In the genomic region with DNA sequence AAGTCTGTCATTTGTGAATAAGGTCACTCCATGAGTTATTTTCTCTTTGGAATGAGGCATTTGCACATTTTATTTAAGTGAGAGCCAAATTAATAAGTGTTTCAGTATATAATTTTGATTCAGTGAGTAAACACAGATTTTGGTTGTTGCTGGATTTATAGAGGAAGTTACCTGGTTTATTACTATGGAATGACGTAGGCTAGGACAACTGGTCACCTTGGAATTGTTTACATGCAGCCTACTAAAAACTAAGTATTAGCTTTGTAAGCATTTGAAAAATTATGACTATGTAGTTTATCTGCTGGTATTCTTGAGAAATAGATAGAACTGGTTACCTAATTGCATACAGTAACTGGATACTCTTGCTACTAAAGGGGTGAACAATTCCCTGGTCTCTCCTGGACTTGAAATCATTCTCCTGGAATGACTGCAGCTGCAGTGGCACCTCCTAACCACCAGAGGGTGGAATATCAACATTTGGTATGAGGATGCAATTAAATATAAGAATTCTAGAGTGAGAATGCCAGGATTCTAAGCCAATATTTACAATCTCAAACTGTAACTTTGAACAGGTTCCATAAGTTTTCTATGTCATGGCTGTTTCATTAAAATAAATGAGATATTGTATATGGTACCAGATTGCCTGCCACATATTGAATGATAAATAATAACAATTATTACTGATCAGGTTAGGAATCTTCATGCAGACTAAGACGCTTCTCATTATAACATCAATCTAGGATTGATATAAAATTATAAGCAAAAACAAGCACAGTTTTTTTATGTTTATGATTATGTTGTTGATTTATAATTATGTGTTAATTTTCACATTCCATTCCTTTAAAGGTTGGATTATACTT, we compare ENCODE assay signal across 9 cellular contexts. TPM values are rescaled to one million over a fixed set of nuclear protein-coding genes. Genes with fewer than 3 reads are reported as not detected.
DNase-seq lines count a peak whose midpoint lies in the region; ATAC-seq and TF ChIP-seq lines count a peak whose summit lies in the region.
"Had no signal": no experiment of that assay in that cellular context is flagged by ENCODE, and none has a peak within 500 bp of the region (broad histone marks: within the 10 kb centered on the region; RNA-seq: fewer than 3 reads in every experiment).

No MANE protein-coding gene starts in this region.

- H3K27me3 ChIP-seq in Caco-2 (replicated peaks; ENCODE audit: control insufficient read depth, insufficient read depth, low read length) (no peaks in the 10 kb centered on the region), H7 (ENCODE audit: control insufficient read depth, insufficient read depth, low read length) (no peaks in the 10 kb centered on the region), OCI-LY3 (ENCODE audit: low read depth, low read length) (no peaks in the 10 kb centered on the region), lung (ENCODE audit: control insufficient read depth, insufficient read depth) (no peaks in the 10 kb centered on the region), upper lobe of left lung (no peaks in the 10 kb centered on the region)
- H3K27me3 ChIP-seq: SJSA1 had no signal

- TF ChIP-seq EP300 in upper lobe of left lung (IDR thresholded peaks at IDR 0.05): no peak

- H3K4me3 Mint-ChIP-seq in Caco-2 (ENCODE audit: unreplicated experiment): no peak overlapping the region

- no peaks in the 10 kb centered on the region for H3K9me3 Mint-ChIP-seq in Caco-2 (ENCODE audit: unreplicated experiment)

- TF ChIP-seq POLR2A in upper lobe of left lung (IDR thresholded peaks at IDR 0.05): no peak

- H3K36me3 Mint-ChIP-seq in Caco-2 (ENCODE audit: insufficient read depth, unreplicated experiment): no peaks in the 10 kb centered on the region

- H3K4me1 Mint-ChIP-seq in Caco-2 (ENCODE audit: low read depth, unreplicated experiment): no peaks in the 10 kb centered on the region

- no peak overlapping the region for H3K27ac ChIP-seq in OCI-LY3 (ENCODE audit: low read length)
- H3K27ac ChIP-seq in lung (ENCODE audit: low read depth in 1 of 2, low read length in 1 of 2): no peak overlapping the region
- no peak overlapping the region for H3K27ac ChIP-seq in upper lobe of left lung
- H3K27ac ChIP-seq: SJSA1 had no signal

- POLR2A ChIA-PET in Caco-2 (lab: Charles Lee): no interaction called here

- intact Hi-C loops in Caco-2 (cut with micrococcal nuclease; ENCODE audit: unreplicated experiment): loop anchor here (1.0 kb wide), 4 partner anchors 68 to 745 kb away; no protein-coding TSS in a partner anchor

- no TSS peak for BruUV-seq in Caco-2 (replicated peaks; lab: Mats Ljungman, UMichigan)

- no peaks in the 10 kb centered on the region for H3K36me3 ChIP-seq in Caco-2 (ENCODE audit: control insufficient read depth, insufficient read depth, low read length)
- no peaks in the 10 kb centered on the region for H3K36me3 ChIP-seq in H7 (replicated peaks; ENCODE audit: control insufficient read depth, insufficient read depth, low read length)
- H3K36me3 ChIP-seq in OCI-LY3 (replicated peaks; ENCODE audit: low read depth, low read length): no peaks in the 10 kb centered on the region
- H3K36me3 ChIP-seq in lung (ENCODE audit: control insufficient read depth in 2 of 2, insufficient read depth in 2 of 2, low read length in 2 of 2): no peaks in the 10 kb centered on the region
- H3K36me3 ChIP-seq in upper lobe of left lung: no peaks in the 10 kb centered on the region
- H3K36me3 ChIP-seq: SJSA1 had no signal

- H4K20me1 ChIP-seq in OCI-LY3 (ENCODE audit: insufficient read depth, low read length): no peaks in the 10 kb centered on the region

- WGBS in lung, 2 donors: 89 to 93% methylated on average over 2 of the region's 2 CpGs
- WGBS in upper lobe of left lung, 2 donors: 91 to 95% methylated on average over 2 of the region's 2 CpGs

- peaks cover 3% of the 10 kb centered on the region for H3K27me3 Mint-ChIP-seq in Caco-2 (ENCODE audit: insufficient read depth, unreplicated experiment)

- H3K4me2 ChIP-seq in OCI-LY3 (ENCODE audit: low read length): no peak overlapping the region

- no peak overlapping the region for H3K9ac ChIP-seq in OCI-LY3 (ENCODE audit: low read length)

- H3K79me2 ChIP-seq in OCI-LY3 (ENCODE audit: low read length): no peaks in the 10 kb centered on the region

- H2AFZ ChIP-seq in OCI-LY3 (ENCODE audit: low read depth, low read length): no peak overlapping the region

- CTCF ChIA-PET in Caco-2 (lab: Charles Lee): interaction anchor here (0.9 to 1.5 kb wide), 2 partner anchors 9 to 68 kb away, joined by 4 read pairs; no protein-coding TSS in a partner anchor

- no peaks in the 10 kb centered on the region for H3K9me3 ChIP-seq in Caco-2
- no peaks in the 10 kb centered on the region for H3K9me3 ChIP-seq in OCI-LY3 (ENCODE audit: insufficient read depth, low read length)
- H3K9me3 ChIP-seq in lung (ENCODE audit: control insufficient read depth in 2 of 2, insufficient read depth in 1 of 2, low read length in 1 of 2): no peaks in the 10 kb centered on the region
- no peaks in the 10 kb centered on the region for H3K9me3 ChIP-seq in upper lobe of left lung
- H3K9me3 ChIP-seq: SJSA1 had no signal

- H3K4me3 ChIP-seq in Caco-2 (ENCODE audit: low read depth, low read length) (no peak overlapping the region), H7 (ENCODE audit: insufficient read depth, low read depth, low read length) (no peak overlapping the region), OCI-LY3 (ENCODE audit: low read length) (no peak overlapping the region), lung (no peak overlapping the region), upper lobe of left lung (no peak overlapping the region)
- H3K4me3 ChIP-seq: SJSA1 had no signal

- peak; percentile 79 to 86 for TF ChIP-seq CTCF in Caco-2 (IDR thresholded peaks at IDR 0.05; ENCODE audit: insufficient read depth in 1 of 2, low read depth in 1 of 2, low read length in 1 of 2, severe bottlenecking in 1 of 2, unreplicated experiment in 1 of 2)
- peak; percentile 74 for TF ChIP-seq CTCF in OCI-LY3 (IDR thresholded peaks at IDR 0.05; ENCODE audit: low read depth, low read length)
- peak; percentile 41 for TF ChIP-seq CTCF in lung (IDR thresholded peaks at IDR 0.05; ENCODE audit: control extremely low read depth, extremely low read depth)
- TF ChIP-seq CTCF in upper lobe of left lung (IDR thresholded peaks at IDR 0.05): peak; percentile 39 to 84 (median 75)

- ATAC-seq in lung (ENCODE audit: insufficient read depth, low FRiP score): peak; percentile 27
- ATAC-seq in upper lobe of left lung (ENCODE audit: low FRiP score in 2 of 2): peak in 1 of 2 donors; percentile 43
- no peak for ATAC-seq in HG03139 (IDR thresholded peaks at IDR 0.05; ENCODE audit: unreplicated experiment)

- no peaks in the 10 kb centered on the region for H3K4me1 ChIP-seq in Caco-2
- H3K4me1 ChIP-seq in OCI-LY3 (ENCODE audit: low read length): no peaks in the 10 kb centered on the region
- no peaks in the 10 kb centered on the region for H3K4me1 ChIP-seq in lung (ENCODE audit: control insufficient read depth in 2 of 2, insufficient read depth in 2 of 2, low read length in 2 of 2)
- no peaks in the 10 kb centered on the region for H3K4me1 ChIP-seq in upper lobe of left lung
- H3K4me1 ChIP-seq: SJSA1 had no signal

- DNase-seq in Caco-2 (peak; percentile 43 to 48), H7 (peak; percentile 22), lung (ENCODE audit: low spot score) (no peak), upper lobe of left lung (no peak), 8988T (no peak)
- DNase-seq in central memory CD4-positive, alpha-beta T cell: peak; percentile 2

- no peak overlapping the region for H3K27ac Mint-ChIP-seq in Caco-2 (ENCODE audit: unreplicated experiment)

RNA-seq across cellular contexts. Expression of gene KRTAP27-1, which starts 3.5 kb away (rescaled TPM):
- total RNA-seq in Caco-2 (2022) (not detected in 2 replicates), lung (not detected), upper lobe of left lung (not detected)
- not detected in 2 replicates for total RNA-seq in H7 (2014; rRNA removed; shearing (Covaris generic))
- not detected for polyA plus RNA-seq in lung
- total RNA-seq: SJSA1 had no signal

RNA-seq across cellular contexts. Expression of gene KRTAP23-1, which starts 7.5 kb away (rescaled TPM):
- total RNA-seq in Caco-2 (2022): not detected in 2 replicates
- not detected in 2 replicates for total RNA-seq in H7 (2014; rRNA removed; shearing (Covaris generic))
- not detected for total RNA-seq in lung
- polyA plus RNA-seq in lung: not detected
- not detected for total RNA-seq in upper lobe of left lung
- total RNA-seq: SJSA1 had no signal

RNA-seq across cellular contexts. Expression of gene KRTAP26-1, which starts 20.8 kb away (rescaled TPM):
- total RNA-seq in Caco-2 (2022) (not detected in 2 replicates), lung (not detected), upper lobe of left lung (not detected)
- not detected in 2 replicates for total RNA-seq in H7 (2014; rRNA removed; shearing (Covaris generic))
- not detected for polyA plus RNA-seq in lung
- total RNA-seq: SJSA1 had no signal

RNA-seq across cellular contexts. Expression of gene KRTAP13-2, which starts 31.1 kb away (rescaled TPM):
- total RNA-seq in Caco-2 (2022) (not detected in 2 replicates), lung (not detected), upper lobe of left lung (not detected)
- total RNA-seq in H7 (2014; rRNA removed; shearing (Covaris generic)): not detected in 2 replicates
- polyA plus RNA-seq in lung: not detected
- total RNA-seq: SJSA1 had no signal

RNA-seq across cellular contexts. Expression of gene KRTAP25-1, which starts 51.6 kb away (rescaled TPM):
- total RNA-seq in Caco-2 (2022): not detected in 2 replicates
- total RNA-seq in H7 (2014; rRNA removed; shearing (Covaris generic)): not detected in 2 replicates
- not detected for total RNA-seq in lung
- not detected for polyA plus RNA-seq in lung
- not detected for total RNA-seq in upper lobe of left lung
- total RNA-seq: SJSA1 had no signal

Comparison
In these comparisons a context has a peak if more than half of its experiments do, and no peak if none do; other contexts are left out.
1. DNase-seq: peak in Caco-2 (2 of 2), H7 (single experiment) and central memory CD4-positive, alpha-beta T cell (single experiment); none in lung (single experiment), upper lobe of left lung (0 of 2) and 8988T (single experiment).
2. Peak in every context shown above with its lines, with median percentiles within 50 percentile points of each other: CTCF ChIP-seq.